In genomic region chr11:18312012-18312411, GRCh38 we compare ENCODE assay signal across 13 cellular contexts. TPM values are rescaled to one million over a fixed set of nuclear protein-coding genes. Genes with fewer than 3 reads are reported as not detected.
DNase-seq lines count a peak whose midpoint lies in the region; ATAC-seq and TF ChIP-seq lines count a peak whose summit lies in the region.
"Had no signal": no experiment of that assay in that cellular context is flagged by ENCODE, and none has a peak within 500 bp of the region (broad histone marks: within the 10 kb centered on the region; RNA-seq: fewer than 3 reads in every experiment).

No MANE protein-coding gene starts in this region.

- CTCF ChIA-PET in activated CD8-positive, alpha-beta T cell treated with anti-CD3 and anti-CD28 coated beads for 36 hours (lab: Charles Lee): interaction anchor here (1.0 kb wide), 1 partner anchor 71 kb away, joined by 3 read pairs; no protein-coding TSS in a partner anchor
- CTCF ChIA-PET in activated CD8-positive, alpha-beta T cell treated with anti-CD3 and anti-CD28 coated beads, Interleukin-2, amount 10 ng/mL, durations not matched to agents 7 days and 5 days (lab: Charles Lee): interaction anchor here (1.2 kb wide), 1 partner anchor 68 kb away, joined by 4 read pairs; no protein-coding TSS in a partner anchor
- CTCF ChIA-PET in Caco-2 (lab: Charles Lee): interaction anchor here (1.5 kb wide), 1 partner anchor 68 kb away, joined by 4 read pairs; no protein-coding TSS in a partner anchor

- intact Hi-C loops in activated CD8-positive, alpha-beta T cell treated with anti-CD3 and anti-CD28 coated beads for 36 hours (cut with micrococcal nuclease): no loop called here
- intact Hi-C loops in dendritic cell treated with granulocyte-macrophage colony-stimulating factor and Interleukin-4, amounts not matched to agents 40 ng/mL and 50 ng/mL, for 4 days (cut with micrococcal nuclease): no loop called here
- intact Hi-C loops in lower lobe of right lung (cut with DNase I): no loop called here
- intact Hi-C loops in Caco-2 (cut with micrococcal nuclease; ENCODE audit: unreplicated experiment): no loop called here

- no peak for DNase-seq in activated CD8-positive, alpha-beta T cell treated with anti-CD3 and anti-CD28 coated beads for 36 hours
- DNase-seq in activated CD8-positive, alpha-beta T cell treated with anti-CD3 and anti-CD28 coated beads, Interleukin-2, amount 10 ng/mL, durations not matched to agents 7 days and 5 days: no peak
- DNase-seq in lower lobe of right lung (no peak), type B pancreatic cell (ENCODE audit: extremely low spot score, unreplicated experiment) (no peak), NCI-H345 treated with DMSO at 0.1 percent for 48 hours (lab: John Stamatoyannopoulos, UW; ENCODE audit: unreplicated experiment) (no peak), amniotic stem cell (lab: John Stamatoyannopoulos, UW) (no peak), Caco-2 (no peak)
- DNase-seq: 8988T, DMS53, MG63 had no signal

- peaks cover 21% of the 10 kb centered on the region for H3K36me3 Mint-ChIP-seq in activated CD8-positive, alpha-beta T cell treated with anti-CD3 and anti-CD28 coated beads for 36 hours (ENCODE audit: low read depth)
- peaks cover 32% of the 10 kb centered on the region for H3K36me3 Mint-ChIP-seq in activated CD8-positive, alpha-beta T cell treated with anti-CD3 and anti-CD28 coated beads, Interleukin-2, amount 10 ng/mL, durations not matched to agents 7 days and 5 days (ENCODE audit: low read depth)
- peaks cover 85% of the 10 kb centered on the region for H3K36me3 Mint-ChIP-seq in dendritic cell treated with granulocyte-macrophage colony-stimulating factor and Interleukin-4, amounts not matched to agents 40 ng/mL and 50 ng/mL, for 4 days (ENCODE audit: low read depth)
- H3K36me3 Mint-ChIP-seq in type B pancreatic cell (peaks cover 19% of the 10 kb centered on the region), Caco-2 (ENCODE audit: insufficient read depth, unreplicated experiment) (peaks cover 29% of the 10 kb centered on the region)

- POLR2A ChIA-PET in activated CD8-positive, alpha-beta T cell treated with anti-CD3 and anti-CD28 coated beads for 36 hours (lab: Charles Lee): interaction anchor here (0.6 to 2.4 kb wide), 2 partner anchors 10 to 197 kb away, joined by 3 to 11 read pairs; partner anchors contain the start of genes GTF2H1 and HPS5
- POLR2A ChIA-PET in activated CD8-positive, alpha-beta T cell treated with anti-CD3 and anti-CD28 coated beads, Interleukin-2, amount 10 ng/mL, durations not matched to agents 7 days and 5 days (lab: Charles Lee): interaction anchor here (1.7 kb wide), 1 partner anchor 10 kb away, joined by 8 read pairs; the partner anchor contains the start of genes GTF2H1 and HPS5
- POLR2A ChIA-PET in Caco-2 (lab: Charles Lee): interaction anchor here (0.6 to 2.1 kb wide), 4 partner anchors 9 to 82 kb away, joined by 3 to 16 read pairs (median 8); partner anchors contain the start of genes HPS5 and LDHA

- no peaks in the 10 kb centered on the region for H3K27me3 Mint-ChIP-seq in activated CD8-positive, alpha-beta T cell treated with anti-CD3 and anti-CD28 coated beads for 36 hours
- H3K27me3 Mint-ChIP-seq in activated CD8-positive, alpha-beta T cell treated with anti-CD3 and anti-CD28 coated beads, Interleukin-2, amount 10 ng/mL, durations not matched to agents 7 days and 5 days (ENCODE audit: low read depth): no peaks in the 10 kb centered on the region
- no peaks in the 10 kb centered on the region for H3K27me3 Mint-ChIP-seq in dendritic cell treated with granulocyte-macrophage colony-stimulating factor and Interleukin-4, amounts not matched to agents 40 ng/mL and 50 ng/mL, for 4 days
- H3K27me3 Mint-ChIP-seq in type B pancreatic cell (no peaks in the 10 kb centered on the region), Caco-2 (ENCODE audit: insufficient read depth, unreplicated experiment) (no peaks in the 10 kb centered on the region)

- H3K9me3 ChIP-seq in lower lobe of right lung (no peaks in the 10 kb centered on the region), Caco-2 (no peaks in the 10 kb centered on the region)
- H3K9me3 ChIP-seq: MG63 had no signal

- no peak for ATAC-seq in activated CD8-positive, alpha-beta T cell treated with anti-CD3 and anti-CD28 coated beads for 36 hours
- no peak for ATAC-seq in activated CD8-positive, alpha-beta T cell treated with anti-CD3 and anti-CD28 coated beads, Interleukin-2, amount 10 ng/mL, durations not matched to agents 7 days and 5 days
- ATAC-seq in lower lobe of right lung: no peak

- H3K4me3 Mint-ChIP-seq in activated CD8-positive, alpha-beta T cell treated with anti-CD3 and anti-CD28 coated beads for 36 hours: no peak overlapping the region
- H3K4me3 Mint-ChIP-seq in activated CD8-positive, alpha-beta T cell treated with anti-CD3 and anti-CD28 coated beads, Interleukin-2, amount 10 ng/mL, durations not matched to agents 7 days and 5 days: no peak overlapping the region
- no peak overlapping the region for H3K4me3 Mint-ChIP-seq in dendritic cell treated with granulocyte-macrophage colony-stimulating factor and Interleukin-4, amounts not matched to agents 40 ng/mL and 50 ng/mL, for 4 days
- H3K4me3 Mint-ChIP-seq in type B pancreatic cell (no peak overlapping the region), Caco-2 (ENCODE audit: unreplicated experiment) (no peak overlapping the region)
- H3K4me3 Mint-ChIP-seq: activated T-helper 1 cell treated with anti-CD3 and anti-CD28 coated beads, Interleukin-12 subunit alpha, Interleukin-12 subunit beta, Interleukin-2, Interleukin-4 antibody, amounts not matched to agents 30 ng/mL and 10 ng/mL and 1 ng/mL, durations not matched to agents 14 hours and 24 hours and 36 hours had no signal

- peak overlapping the region; percentile 59 for H3K27ac ChIP-seq in lower lobe of right lung
- H3K27ac ChIP-seq: RWPE1 had no signal

- no peaks in the 10 kb centered on the region for H3K9me3 Mint-ChIP-seq in activated CD8-positive, alpha-beta T cell treated with anti-CD3 and anti-CD28 coated beads for 36 hours
- H3K9me3 Mint-ChIP-seq in activated CD8-positive, alpha-beta T cell treated with anti-CD3 and anti-CD28 coated beads, Interleukin-2, amount 10 ng/mL, durations not matched to agents 7 days and 5 days (ENCODE audit: insufficient read depth): no peaks in the 10 kb centered on the region
- no peaks in the 10 kb centered on the region for H3K9me3 Mint-ChIP-seq in dendritic cell treated with granulocyte-macrophage colony-stimulating factor and Interleukin-4, amounts not matched to agents 40 ng/mL and 50 ng/mL, for 4 days
- no peaks in the 10 kb centered on the region for H3K9me3 Mint-ChIP-seq in type B pancreatic cell
- no peaks in the 10 kb centered on the region for H3K9me3 Mint-ChIP-seq in Caco-2 (ENCODE audit: unreplicated experiment)
- H3K9me3 Mint-ChIP-seq: activated T-helper 1 cell treated with anti-CD3 and anti-CD28 coated beads, Interleukin-12 subunit alpha, Interleukin-12 subunit beta, Interleukin-2, Interleukin-4 antibody, amounts not matched to agents 30 ng/mL and 10 ng/mL and 1 ng/mL, durations not matched to agents 14 hours and 24 hours and 36 hours had no signal

- H3K4me3 ChIP-seq in lower lobe of right lung (no peak overlapping the region), Caco-2 (ENCODE audit: low read depth, low read length) (no peak overlapping the region)
- H3K4me3 ChIP-seq: MG63 had no signal

- peaks cover 32% of the 10 kb centered on the region for H3K4me1 ChIP-seq in lower lobe of right lung
- H3K4me1 ChIP-seq in Caco-2: peaks cover 29% of the 10 kb centered on the region

- no TSS peak for BruUV-seq in Caco-2 (replicated peaks; lab: Mats Ljungman, UMichigan)

- H3K36me3 ChIP-seq in lower lobe of right lung: peaks cover 50% of the 10 kb centered on the region
- peaks cover 1% of the 10 kb centered on the region; the same call in 1 of the 2 replicates for H3K36me3 ChIP-seq in Caco-2 (ENCODE audit: control insufficient read depth, insufficient read depth, low read length)
- H3K36me3 ChIP-seq: MG63 had no signal

- TF ChIP-seq CTCF in activated CD8-positive, alpha-beta T cell treated with anti-CD3 and anti-CD28 coated beads for 36 hours (IDR thresholded peaks at IDR 0.05): no peak
- TF ChIP-seq CTCF in lower lobe of right lung (IDR thresholded peaks at IDR 0.05): no peak
- TF ChIP-seq CTCF in type B pancreatic cell (conservative IDR thresholded peaks at IDR 0.05): no peak
- no peak for TF ChIP-seq CTCF in Caco-2 (IDR thresholded peaks at IDR 0.05; ENCODE audit: insufficient read depth in 1 of 2, low read depth in 1 of 2, low read length in 1 of 2, severe bottlenecking in 1 of 2, unreplicated experiment in 1 of 2)

- H3K27me3 ChIP-seq in lower lobe of right lung (ENCODE audit: low read depth): no peaks in the 10 kb centered on the region
- H3K27me3 ChIP-seq in Caco-2 (replicated peaks; ENCODE audit: control insufficient read depth, insufficient read depth, low read length): no peaks in the 10 kb centered on the region
- H3K27me3 ChIP-seq: MG63 had no signal

- peak overlapping the region; percentile 13 for H3K27ac Mint-ChIP-seq in activated CD8-positive, alpha-beta T cell treated with anti-CD3 and anti-CD28 coated beads for 36 hours
- no peak overlapping the region for H3K27ac Mint-ChIP-seq in activated CD8-positive, alpha-beta T cell treated with anti-CD3 and anti-CD28 coated beads, Interleukin-2, amount 10 ng/mL, durations not matched to agents 7 days and 5 days
- H3K27ac Mint-ChIP-seq in dendritic cell treated with granulocyte-macrophage colony-stimulating factor and Interleukin-4, amounts not matched to agents 40 ng/mL and 50 ng/mL, for 4 days: peak overlapping the region; percentile 55
- H3K27ac Mint-ChIP-seq in type B pancreatic cell (peak overlapping the region; percentile 12), Caco-2 (ENCODE audit: unreplicated experiment) (no peak overlapping the region)
- H3K27ac Mint-ChIP-seq: activated T-helper 1 cell treated with anti-CD3 and anti-CD28 coated beads, Interleukin-12 subunit alpha, Interleukin-12 subunit beta, Interleukin-2, Interleukin-4 antibody, amounts not matched to agents 30 ng/mL and 10 ng/mL and 1 ng/mL, durations not matched to agents 14 hours and 24 hours and 36 hours had no signal

- peaks cover 4% of the 10 kb centered on the region for H3K4me1 Mint-ChIP-seq in activated CD8-positive, alpha-beta T cell treated with anti-CD3 and anti-CD28 coated beads for 36 hours (ENCODE audit: low read depth)
- no peaks in the 10 kb centered on the region for H3K4me1 Mint-ChIP-seq in activated CD8-positive, alpha-beta T cell treated with anti-CD3 and anti-CD28 coated beads, Interleukin-2, amount 10 ng/mL, durations not matched to agents 7 days and 5 days (ENCODE audit: low read depth)
- H3K4me1 Mint-ChIP-seq in dendritic cell treated with granulocyte-macrophage colony-stimulating factor and Interleukin-4, amounts not matched to agents 40 ng/mL and 50 ng/mL, for 4 days (ENCODE audit: low read depth): peaks cover 50% of the 10 kb centered on the region
- peaks cover 4% of the 10 kb centered on the region for H3K4me1 Mint-ChIP-seq in type B pancreatic cell (ENCODE audit: unreplicated experiment)
- peaks cover 17% of the 10 kb centered on the region for H3K4me1 Mint-ChIP-seq in Caco-2 (ENCODE audit: low read depth, unreplicated experiment)

RNA-seq across cellular contexts. Expression of gene HPS5, which starts 9.9 kb away (rescaled TPM):
- total RNA-seq in activated CD8-positive, alpha-beta T cell treated with anti-CD3 and anti-CD28 coated beads for 36 hours: 10 to 100 TPM; 16.0 to 17.2 TPM
- 10 to 100 TPM; 15.8 to 18.0 TPM for total RNA-seq in activated CD8-positive, alpha-beta T cell treated with anti-CD3 and anti-CD28 coated beads, Interleukin-2, amount 10 ng/mL, durations not matched to agents 7 days and 5 days
- total RNA-seq in lower lobe of right lung: 32.1 TPM
- 18.1 and 18.9 TPM in 2 replicates for total RNA-seq in type B pancreatic cell (ENCODE audit: low replicate concordance)
- 17.5 TPM in 2 replicates for total RNA-seq in Caco-2 (2022)

RNA-seq across cellular contexts. Expression of gene GTF2H1, which starts 10.4 kb away (rescaled TPM):
- 10 to 100 TPM; 44.5 to 46.6 TPM for total RNA-seq in activated CD8-positive, alpha-beta T cell treated with anti-CD3 and anti-CD28 coated beads for 36 hours
- 10 to 100 TPM; 47.2 to 47.8 TPM for total RNA-seq in activated CD8-positive, alpha-beta T cell treated with anti-CD3 and anti-CD28 coated beads, Interleukin-2, amount 10 ng/mL, durations not matched to agents 7 days and 5 days
- 38.3 TPM for total RNA-seq in lower lobe of right lung
- 38.9 and 41.6 TPM in 2 replicates for total RNA-seq in type B pancreatic cell (ENCODE audit: low replicate concordance)
- 63.0 and 72.0 TPM in 2 replicates for total RNA-seq in Caco-2 (2022)

RNA-seq across cellular contexts. Expression of gene SAA1, which starts 45.9 kb away (rescaled TPM):
- total RNA-seq in activated CD8-positive, alpha-beta T cell treated with anti-CD3 and anti-CD28 coated beads for 36 hours: not detected
- total RNA-seq in activated CD8-positive, alpha-beta T cell treated with anti-CD3 and anti-CD28 coated beads, Interleukin-2, amount 10 ng/mL, durations not matched to agents 7 days and 5 days: not detected
- total RNA-seq in lower lobe of right lung (36.7 TPM), type B pancreatic cell (ENCODE audit: low replicate concordance) (not detected in 2 replicates), Caco-2 (2022) (not detected in 2 replicates)
- total RNA-seq: activated T-helper 1 cell treated with anti-CD3 and anti-CD28 coated beads, Interleukin-12 subunit alpha, Interleukin-12 subunit beta, Interleukin-2, Interleukin-4 antibody, amounts not matched to agents 30 ng/mL and 10 ng/mL and 1 ng/mL, durations not matched to agents 14 hours and 24 hours and 36 hours had no signal

Comparison
In these comparisons a context has a peak if more than half of its experiments do, and no peak if none do; other contexts are left out.
1. H3K27ac Mint-ChIP-seq: peak in activated CD8-positive, alpha-beta T cell treated with anti-CD3 and anti-CD28 coated beads for 36 hours (single experiment), dendritic cell treated with granulocyte-macrophage colony-stimulating factor and Interleukin-4, amounts not matched to agents 40 ng/mL and 50 ng/mL, for 4 days (single experiment) and type B pancreatic cell (single experiment); none in activated CD8-positive, alpha-beta T cell treated with anti-CD3 and anti-CD28 coated beads, Interleukin-2, amount 10 ng/mL, durations not matched to agents 7 days and 5 days (single experiment) and Caco-2 (single experiment).
2. RNA of gene SAA1, which starts 45.9 kb away (total RNA-seq): 36.7 TPM in lower lobe of right lung (single experiment); not detected in activated CD8-positive, alpha-beta T cell treated with anti-CD3 and anti-CD28 coated beads for 36 hours, not detected in activated CD8-positive, alpha-beta T cell treated with anti-CD3 and anti-CD28 coated beads, Interleukin-2, amount 10 ng/mL, durations not matched to agents 7 days and 5 days, not detected in type B pancreatic cell and not detected in Caco-2; every median in the first group is over 10 times any median in the second.